In genomic region chr7:90592036-90592435, GRCh38 we compare ENCODE assay signal across 15 cellular contexts. TPM values are rescaled to one million over a fixed set of nuclear protein-coding genes. Genes with fewer than 3 reads are reported as not detected.
DNase-seq lines count a peak whose midpoint lies in the region; ATAC-seq, FAIRE-seq and TF ChIP-seq lines count a peak whose summit lies in the region.
"Had no signal": no experiment of that assay in that cellular context is flagged by ENCODE, and none has a peak within 500 bp of the region (broad histone marks: within the 10 kb centered on the region; RNA-seq: fewer than 3 reads in every experiment).

No MANE protein-coding gene starts in this region.

- no peak overlapping the region for H3K9ac ChIP-seq in GM23248

- no peak overlapping the region for H3K4me2 ChIP-seq in GM23248 (ENCODE audit: unreplicated experiment)

- no peaks in the 10 kb centered on the region for H4K20me1 ChIP-seq in GM23248 (ENCODE audit: insufficient read depth)

- FAIRE-seq in RCC 7860 (lab: Jason Lieb, UNC): peak; percentile 91

- H3K9me2 ChIP-seq in GM23248 (ENCODE audit: insufficient read depth): no peaks in the 10 kb centered on the region

- peak overlapping the region; percentile 63 for H3K27ac ChIP-seq in ACC112 (ENCODE audit: low read depth, low read length)
- no peak overlapping the region for H3K27ac ChIP-seq in GM23248
- no peak overlapping the region for H3K27ac ChIP-seq in left lung
- H3K27ac ChIP-seq: RWPE1 had no signal

- H3K27me3 ChIP-seq in ACC112 (ENCODE audit: insufficient read depth, low read length) (no peaks in the 10 kb centered on the region), GM23248 (replicated peaks; ENCODE audit: insufficient read depth) (no peaks in the 10 kb centered on the region), left lung (no peaks in the 10 kb centered on the region)

- peaks cover 36% of the 10 kb centered on the region for H3K4me1 ChIP-seq in ACC112 (ENCODE audit: control insufficient read depth, insufficient read depth, low read length, unreplicated experiment)
- H3K4me1 ChIP-seq in GM23248 (ENCODE audit: insufficient read depth): peaks cover 23% of the 10 kb centered on the region
- peaks cover 0 to 27% of the 10 kb centered on the region in 2 donors for H3K4me1 ChIP-seq in left lung

- H2AFZ ChIP-seq in ACC112 (ENCODE audit: low read length, unreplicated experiment) (no peak overlapping the region), GM23248 (no peak overlapping the region)

- TF ChIP-seq CTCF in foreskin fibroblast (IDR thresholded peaks at IDR 0.05; ENCODE audit: low read depth, low read length) (no peak), left lung (IDR thresholded peaks at IDR 0.05) (no peak)

- 0 out of 2 replicates have a peak, but pooled peaks cover 3% of the 10 kb centered on the region for H3K36me3 ChIP-seq in ACC112 (ENCODE audit: insufficient read depth, low read length)
- no peaks in the 10 kb centered on the region for H3K36me3 ChIP-seq in GM23248 (ENCODE audit: low read depth)
- no peaks in the 10 kb centered on the region for H3K36me3 ChIP-seq in left lung

- intact Hi-C loops in left lung (cut with DNase I): no loop called here

- no peak for ATAC-seq in left lung
- ATAC-seq: T-helper 17 cell had no signal

- in situ Hi-C loops in GM23248 (cut with MboI): no loop called here

- H3K9me3 ChIP-seq in GM23248 (ENCODE audit: low read depth): no peaks in the 10 kb centered on the region
- no peaks in the 10 kb centered on the region for H3K9me3 ChIP-seq in left lung

- DNase-seq in GM23248 (peak; percentile 36), RCC 7860 (ENCODE audit: low spot score) (peak; percentile 18), foreskin fibroblast (peak; percentile 59 to 60), islet precursor cell (no peak), NCI-H2081 (lab: John Stamatoyannopoulos, UW) (no peak), left lung (no peak)
- no peak for DNase-seq in activated naive CD4-positive, alpha-beta T cell (lab: John Stamatoyannopoulos, UW)
- DNase-seq: GF-D8, GOT3, NCI-H1048, NCI-H1436 treated with DMSO at 0.1 percent for 48 hours, NCI-H2029 treated with DMSO at 0.1 percent for 48 hours, T-helper 17 cell had no signal

- H3K79me2 ChIP-seq in ACC112 (ENCODE audit: control insufficient read depth, insufficient read depth, low read length, unreplicated experiment) (peaks cover 16% of the 10 kb centered on the region), GM23248 (ENCODE audit: insufficient read depth) (peaks cover 7% of the 10 kb centered on the region)

- peak overlapping the region; percentile 1; the same call in 1 of the 2 replicates for H3K4me3 ChIP-seq in ACC112 (ENCODE audit: low read depth, low read length)
- no peak overlapping the region for H3K4me3 ChIP-seq in GM23248
- no peak overlapping the region for H3K4me3 ChIP-seq in foreskin fibroblast (ENCODE audit: low read depth in 1 of 2, low read length in 2 of 2)
- no peak overlapping the region for H3K4me3 ChIP-seq in left lung

- H3F3A ChIP-seq in GM23248 (ENCODE audit: insufficient read depth): peaks cover 11% of the 10 kb centered on the region

RNA-seq across cellular contexts. Expression of gene CDK14, which starts 4.1 kb away (rescaled TPM):
- 21.2 and 24.9 TPM in 2 replicates for total RNA-seq in GM23248 (2014; rRNA removed; shearing (Covaris generic))
- 18.0 and 19.9 TPM in 2 replicates for polyA plus RNA-seq in GM23248 (2016; fragmentation: Nextera tagmentation; extraction: Ambion mirVana)
- 10 to 100 TPM; 37.5 to 45.1 TPM for total RNA-seq in left lung

Comparison
In these comparisons a context has a peak if more than half of its experiments do, and no peak if none do; other contexts are left out.
1. DNase-seq: peak in GM23248 (single experiment), RCC 7860 (single experiment) and foreskin fibroblast (2 of 2); none in islet precursor cell (single experiment), NCI-H2081 (0 of 2), activated naive CD4-positive, alpha-beta T cell (0 of 4) and left lung (0 of 2).